Comparison of ENCODE assay signal across 13 cellular contexts in the genomic region with DNA sequence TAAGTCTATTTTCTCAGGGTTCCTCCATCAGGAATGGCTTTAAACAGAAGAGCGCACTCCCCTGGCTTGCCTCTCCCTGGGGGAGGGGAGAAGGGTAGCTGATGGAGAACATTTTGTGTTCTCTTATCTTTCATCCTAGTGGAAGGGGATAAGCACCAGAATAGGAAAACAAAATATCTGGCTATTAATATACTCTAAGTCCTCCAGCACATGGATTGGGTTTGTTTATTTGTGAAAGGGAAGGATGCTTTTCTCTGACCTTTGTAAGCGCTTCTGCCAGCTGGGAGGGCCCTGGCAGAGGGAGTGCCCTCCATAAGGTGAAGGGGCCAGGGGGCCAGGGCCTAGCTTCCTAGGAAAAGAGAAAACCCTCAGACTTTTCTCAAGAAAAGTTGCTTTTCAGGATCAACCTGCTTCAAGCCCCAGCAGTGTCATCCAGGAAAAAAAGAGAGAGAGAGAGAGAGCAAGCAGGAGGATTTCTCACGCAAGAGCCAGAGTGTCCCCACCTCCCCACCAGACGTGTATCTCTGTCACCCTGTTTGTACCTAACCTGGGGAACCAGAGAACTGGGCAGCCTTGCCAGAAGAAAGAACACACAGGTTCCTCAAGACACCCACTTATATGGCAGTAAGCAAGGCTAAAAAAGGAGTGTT. TPM values are rescaled to one million over a fixed set of nuclear protein-coding genes. Genes with fewer than 3 reads are reported as not detected.
DNase-seq lines count a peak whose midpoint lies in the region; ATAC-seq and TF ChIP-seq lines count a peak whose summit lies in the region.
"Had no signal": no experiment of that assay in that cellular context is flagged by ENCODE, and none has a peak within 500 bp of the region (broad histone marks: within the 10 kb centered on the region; RNA-seq: fewer than 3 reads in every experiment).

No MANE protein-coding gene starts in this region.

- no peak overlapping the region for H3K4me3 Mint-ChIP-seq in brain
- no peak overlapping the region for H3K4me3 Mint-ChIP-seq in osteocyte (ENCODE audit: unreplicated experiment)
- H3K4me3 Mint-ChIP-seq: IgD-negative memory B cell had no signal

- H3K36me3 ChIP-seq in uterus (no peaks in the 10 kb centered on the region), OCI-LY7 (ENCODE audit: insufficient read depth, low read length) (no peaks in the 10 kb centered on the region)

- H3K4me1 ChIP-seq in uterus = no peaks in the 10 kb centered on the region
- H3K4me1 ChIP-seq in OCI-LY7 (ENCODE audit: insufficient read depth, low read length, poor library complexity, severe bottlenecking) = peaks cover 5% of the 10 kb centered on the region

- TF ChIP-seq POLR2A in uterus (IDR thresholded peaks at IDR 0.05) = no peak

- H3K27ac ChIP-seq in uterus = peak overlapping the region; percentile 53 to 68
- H3K27ac ChIP-seq in OCI-LY7 (ENCODE audit: low read depth, low read length, poor library complexity, severe bottlenecking) = no peak overlapping the region

- TF ChIP-seq CTCF in brain (conservative IDR thresholded peaks at IDR 0.05) = no peak
- TF ChIP-seq CTCF in osteocyte (IDR thresholded peaks at IDR 0.05) = no peak
- TF ChIP-seq CTCF in uterus (IDR thresholded peaks at IDR 0.05) = no peak
- TF ChIP-seq CTCF in OCI-LY7 (conservative IDR thresholded peaks at IDR 0.05; ENCODE audit: low read length) = no peak

- intact Hi-C loops in left ventricle myocardium superior (cut with micrococcal nuclease) (no loop called here), uterus (cut with DNase I; ENCODE audit: low total_unique reads) (no loop called here), OCI-LY7 (cut with micrococcal nuclease; ENCODE audit: unreplicated experiment) (loop anchor here (5.0 kb wide), 1 partner anchor 200 kb away; a partner anchor contains a TSS)

- POLR2A ChIA-PET in OCI-LY7 (lab: Charles Lee) = no interaction called here

- H3K4me1 Mint-ChIP-seq in brain (peaks cover 47% of the 10 kb centered on the region), osteocyte (ENCODE audit: unreplicated experiment) (peaks cover 40% of the 10 kb centered on the region)

- H3K9me3 ChIP-seq in uterus (no peaks in the 10 kb centered on the region), OCI-LY7 (ENCODE audit: low read length) (no peaks in the 10 kb centered on the region)

- H3K36me3 Mint-ChIP-seq in brain = peaks cover 40% of the 10 kb centered on the region
- H3K36me3 Mint-ChIP-seq in osteocyte (ENCODE audit: unreplicated experiment) = peaks cover 8% of the 10 kb centered on the region

- ATAC-seq in left ventricle myocardium superior = peak; percentile 64

- peak overlapping the region; percentile 3 to 96 (median 75) for H3K27ac Mint-ChIP-seq in brain
- H3K27ac Mint-ChIP-seq in osteocyte (ENCODE audit: unreplicated experiment) = peak overlapping the region; percentile 70
- H3K27ac Mint-ChIP-seq: IgD-negative memory B cell had no signal

- no peaks in the 10 kb centered on the region for H3K27me3 ChIP-seq in uterus
- H3K27me3 ChIP-seq: dorsolateral prefrontal cortex had no signal

- H4K20me1 ChIP-seq in OCI-LY7 (ENCODE audit: insufficient read depth, low read length) = no peaks in the 10 kb centered on the region

- no TSS peak for BruUV-seq in OCI-LY7 (replicated peaks; lab: Mats Ljungman, UMichigan)

- H3K27me3 Mint-ChIP-seq in brain = no peaks in the 10 kb centered on the region
- H3K27me3 Mint-ChIP-seq in osteocyte (ENCODE audit: unreplicated experiment) = no peaks in the 10 kb centered on the region
- H3K27me3 Mint-ChIP-seq: IgD-negative memory B cell had no signal

- H3K9me3 Mint-ChIP-seq in brain (peaks cover 0 to 4% (median 3%) of the 10 kb centered on the region in 5 experiments), osteocyte (ENCODE audit: unreplicated experiment) (no peaks in the 10 kb centered on the region)

- CTCF ChIA-PET in OCI-LY7 (lab: Charles Lee; ENCODE audit: unreplicated experiment) = no interaction called here

- H3K4me2 ChIP-seq in OCI-LY7 (ENCODE audit: low read length) = no peak overlapping the region

- H3K4me3 ChIP-seq in uterus = no peak overlapping the region
- H3K4me3 ChIP-seq in OCI-LY7 (ENCODE audit: low read depth, low read length, poor library complexity, severe bottlenecking) = no peak overlapping the region
- H3K4me3 ChIP-seq: dorsolateral prefrontal cortex had no signal

- peak; percentile 58 for DNase-seq in left ventricle myocardium superior
- no peak for DNase-seq in osteocyte (ENCODE audit: extremely low spot score, unreplicated experiment)
- DNase-seq in uterus = no peak
- DNase-seq in NK-92 (lab: John Stamatoyannopoulos, UW; ENCODE audit: unreplicated experiment) = no peak
- no peak for DNase-seq in AG20443 (ENCODE audit: low spot score)
- no peak for DNase-seq in OCI-LY7 (ENCODE audit: low spot score)
- DNase-seq: activated naive CD4-positive, alpha-beta T cell treated with anti-CD3 and anti-CD28 coated beads, Interleukin-2, amount 50 U/mL, for 16 hours; dorsolateral prefrontal cortex; GOT3; NCI-H1930; stimulated activated CD4-positive, alpha-beta T cell treated with anti-CD3 and anti-CD28 coated beads, Interleukin-12 subunit alpha, Interleukin-12 subunit beta, amount 100 ng/mL, for 4 hours had no signal

- no peaks in the 10 kb centered on the region for H3K79me2 ChIP-seq in OCI-LY7 (ENCODE audit: insufficient read depth, low read depth, low read length)

- no peak overlapping the region for H2AFZ ChIP-seq in OCI-LY7 (ENCODE audit: low read length)

- H3K9me2 ChIP-seq in OCI-LY7 (ENCODE audit: insufficient read depth, low read length) = no peaks in the 10 kb centered on the region

RNA-seq across cellular contexts. Expression of a gene that starts 34.2 kb away (rescaled TPM):
- polyA plus RNA-seq in brain (ENCODE audit: insufficient read depth, low read depth, low replicate concordance) = 139 TPM
- total RNA-seq in left ventricle myocardium superior = 3,201 TPM
- 183 and 197 TPM in 2 replicates for total RNA-seq in osteocyte
- 100 to 1,000 TPM in 2 of 4 donors, 10 to 100 TPM in 2; 61.5 to 173 (median 97.9) TPM for total RNA-seq in uterus
- 84.1 and 93.5 TPM in 2 replicates for total RNA-seq in OCI-LY7 (2014; rRNA removed; shearing (Covaris generic))
- total RNA-seq in OCI-LY7 (2022) = 166 and 178 TPM in 2 replicates

Comparison
In these comparisons a context has a peak if more than half of its experiments do, and no peak if none do; other contexts are left out.
1. RNA of a gene that starts 34.2 kb away (total RNA-seq): 3,201 TPM in left ventricle myocardium superior (single experiment); 183 to 197 TPM in osteocyte, 84.1 to 178 TPM in OCI-LY7 and 61.5 to 173 TPM in uterus; every median in the first group is over 10 times any median in the second.